10 cellular contexts compared by ENCODE assay signal in genomic region chr3:197151562-197151961, GRCh38.
DNase-seq lines count a peak whose midpoint lies in the region; ATAC-seq and TF ChIP-seq lines count a peak whose summit lies in the region.
"Had no signal": no experiment of that assay in that cellular context is flagged by ENCODE, and none has a peak within 500 bp of the region (broad histone marks: within the 10 kb centered on the region; RNA-seq: fewer than 3 reads in every experiment).

No MANE protein-coding gene starts in this region.

- H3K4me1 ChIP-seq in upper lobe of right lung, result peaks cover 4% of the 10 kb centered on the region
- H3K4me1 ChIP-seq: Caco-2 had no signal

- H3K27me3 ChIP-seq in upper lobe of right lung, result no peaks in the 10 kb centered on the region

- H3K4me3 ChIP-seq in upper lobe of right lung, result no peak overlapping the region

- DNase-seq in SIG-M5 treated with dmso at 0.1 percent for 504 hours (lab: John Stamatoyannopoulos, UW; ENCODE audit: unreplicated experiment), result peak; percentile 33
- no peak for DNase-seq in SIG-M5 (lab: John Stamatoyannopoulos, UW)
- peak; percentile 14 for DNase-seq in OCI-M1 (lab: John Stamatoyannopoulos, UW)
- peak; percentile 62 for DNase-seq in fibroblast of the conjunctiva (ENCODE audit: low read depth)
- DNase-seq in upper lobe of right lung, result no peak
- no peak for DNase-seq in cortex of kidney (lab: John Stamatoyannopoulos, UW)
- DNase-seq in iPS-NIHi7 (ENCODE audit: extremely low spot score), result no peak
- DNase-seq: activated CD4-positive, alpha-beta T cell treated with anti-CD3 and anti-CD28 coated beads for 48 hours; Caco-2 had no signal

- no peak for TF ChIP-seq POLR2A in GM18505 (IDR thresholded peaks at IDR 0.05; ENCODE audit: borderline replicate concordance, extremely low read depth, insufficient read depth, insufficient read length)

- no peak for TF ChIP-seq CTCF in upper lobe of right lung (IDR thresholded peaks at IDR 0.05)

- intact Hi-C loops in upper lobe of right lung (cut with DNase I), result no loop called here

- H3K36me3 ChIP-seq in upper lobe of right lung, result no peaks in the 10 kb centered on the region

- ATAC-seq in upper lobe of right lung (peak; percentile 77), GM18505 (IDR thresholded peaks at IDR 0.05; ENCODE audit: unreplicated experiment) (no peak)

- H3K9me3 ChIP-seq in upper lobe of right lung, result peaks cover 10% of the 10 kb centered on the region
- H3K9me3 ChIP-seq: Caco-2 had no signal

- H3K27ac ChIP-seq in upper lobe of right lung, result no peak overlapping the region

Comparison
In these comparisons a context has a peak if more than half of its experiments do, and no peak if none do; other contexts are left out.
1. DNase-seq: peak in SIG-M5 treated with dmso at 0.1 percent for 504 hours (single experiment), OCI-M1 (single experiment) and fibroblast of the conjunctiva (single experiment); none in SIG-M5 (single experiment), upper lobe of right lung (single experiment), cortex of kidney (single experiment) and iPS-NIHi7 (single experiment).